In the genomic region with DNA sequence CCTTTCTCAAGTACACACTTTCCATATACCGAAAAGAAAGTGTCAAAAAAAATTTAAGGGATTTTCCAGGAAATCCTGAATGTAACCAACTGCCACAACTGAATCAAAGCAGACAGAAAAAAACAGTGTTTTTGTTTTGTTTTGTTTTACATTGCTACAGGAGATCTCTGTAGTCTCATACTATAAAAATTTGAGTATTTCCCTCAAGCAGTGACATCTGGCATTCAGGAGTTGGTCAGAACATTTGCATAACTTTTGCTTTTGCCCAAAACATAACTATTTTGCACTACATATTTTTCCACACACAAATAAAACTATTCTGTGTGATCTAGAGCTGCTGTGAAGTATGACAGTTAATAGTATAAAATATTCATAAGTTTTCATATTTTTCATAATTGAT, we compare ENCODE assay signal across 19 cellular contexts.
"Had no signal": no experiment of that assay in that cellular context is flagged by ENCODE, and none has a peak within 500 bp of the region (broad histone marks: within the 10 kb centered on the region; RNA-seq: fewer than 3 reads in every experiment).

No MANE protein-coding gene starts in this region.

- H3K27me3 Mint-ChIP-seq: activated naive CD4-positive, alpha-beta T cell treated with anti-CD3 and anti-CD28 coated beads, Interleukin-2, amount 50 U/mL, for 24 hours had no signal

- ATAC-seq: left cardiac atrium; naive thymus-derived CD4-positive, alpha-beta T cell had no signal

- H3K36me3 Mint-ChIP-seq: activated naive CD4-positive, alpha-beta T cell treated with anti-CD3 and anti-CD28 coated beads, Interleukin-2, amount 50 U/mL, for 24 hours; immature natural killer cell; naive thymus-derived CD4-positive, alpha-beta T cell had no signal

- H3K4me1 ChIP-seq: stomach, uterus had no signal

- H3K4me3 Mint-ChIP-seq: activated CD4-positive, alpha-beta T cell treated with anti-CD3 and anti-CD28 coated beads, Interleukin-2, amount 10 ng/mL, durations not matched to agents 7 days and 5 days; activated naive CD4-positive, alpha-beta T cell treated with anti-CD3 and anti-CD28 coated beads, Interleukin-2, amount 50 U/mL, for 24 hours; immature natural killer cell; naive thymus-derived CD4-positive, alpha-beta T cell had no signal

- H3K27ac Mint-ChIP-seq: activated CD4-positive, alpha-beta T cell treated with anti-CD3 and anti-CD28 coated beads, Interleukin-2, amount 10 ng/mL, durations not matched to agents 7 days and 5 days; activated naive CD4-positive, alpha-beta T cell treated with anti-CD3 and anti-CD28 coated beads, Interleukin-2, amount 50 U/mL, for 24 hours; immature natural killer cell; naive thymus-derived CD4-positive, alpha-beta T cell had no signal

- H3K9me3 ChIP-seq: neutrophil, stomach, thyroid gland, uterus had no signal

- H3K27me3 ChIP-seq: neutrophil, stomach, thyroid gland, uterus had no signal

- H3K27ac ChIP-seq: neutrophil, stomach, thyroid gland, uterus had no signal

- DNase-seq: activated CD4-positive, alpha-beta T cell treated with anti-CD3 and anti-CD28 coated beads, Interleukin-2, amount 10 ng/mL, durations not matched to agents 7 days and 5 days; activated CD4-positive, CD25-positive, alpha-beta regulatory T cell; activated CD8-positive, alpha-beta memory T cell treated with anti-CD3 and anti-CD28 coated beads for 24 hours; activated effector memory CD4-positive, alpha-beta T cell treated with Interleukin-2 at 50 U/mL for 16 hours; activated T-cell treated with anti-CD3 and anti-CD28 coated beads for 4 hours; amygdala; effector CD4-positive, alpha-beta T cell; hypothalamus; immature natural killer cell; left cardiac atrium; naive thymus-derived CD4-positive, alpha-beta T cell; posterior cingulate gyrus; stomach; thyroid gland; uterus had no signal

- H3K4me3 ChIP-seq: lung, skin epidermis, stomach, thyroid gland, uterus had no signal

- H3K4me1 Mint-ChIP-seq: activated CD4-positive, alpha-beta T cell treated with anti-CD3 and anti-CD28 coated beads, Interleukin-2, amount 10 ng/mL, durations not matched to agents 7 days and 5 days; activated naive CD4-positive, alpha-beta T cell treated with anti-CD3 and anti-CD28 coated beads, Interleukin-2, amount 50 U/mL, for 24 hours; immature natural killer cell; naive thymus-derived CD4-positive, alpha-beta T cell had no signal

- H3K9me3 Mint-ChIP-seq: activated CD4-positive, alpha-beta T cell treated with anti-CD3 and anti-CD28 coated beads, Interleukin-2, amount 10 ng/mL, durations not matched to agents 7 days and 5 days; activated naive CD4-positive, alpha-beta T cell treated with anti-CD3 and anti-CD28 coated beads, Interleukin-2, amount 50 U/mL, for 24 hours; naive thymus-derived CD4-positive, alpha-beta T cell had no signal

- H3K36me3 ChIP-seq: neutrophil, stomach, thyroid gland, uterus had no signal
